Comparison of ENCODE assay signal across 3 cellular contexts in genomic region chr21:32543056-32543455, GRCh38. TPM values are rescaled to one million over a fixed set of nuclear protein-coding genes. Genes with fewer than 3 reads are reported as not detected.
"Had no signal": no experiment of that assay in that cellular context is flagged by ENCODE, and none has a peak within 500 bp of the region (broad histone marks: within the 10 kb centered on the region; RNA-seq: fewer than 3 reads in every experiment).

No MANE protein-coding gene starts in this region.

RNA-seq across cellular contexts. Expression of gene TCP10L, which starts 42.3 kb away (rescaled TPM):
- total RNA-seq: SJCRH30, SJSA1, SK-MEL-5 had no signal
